In the genomic region with DNA sequence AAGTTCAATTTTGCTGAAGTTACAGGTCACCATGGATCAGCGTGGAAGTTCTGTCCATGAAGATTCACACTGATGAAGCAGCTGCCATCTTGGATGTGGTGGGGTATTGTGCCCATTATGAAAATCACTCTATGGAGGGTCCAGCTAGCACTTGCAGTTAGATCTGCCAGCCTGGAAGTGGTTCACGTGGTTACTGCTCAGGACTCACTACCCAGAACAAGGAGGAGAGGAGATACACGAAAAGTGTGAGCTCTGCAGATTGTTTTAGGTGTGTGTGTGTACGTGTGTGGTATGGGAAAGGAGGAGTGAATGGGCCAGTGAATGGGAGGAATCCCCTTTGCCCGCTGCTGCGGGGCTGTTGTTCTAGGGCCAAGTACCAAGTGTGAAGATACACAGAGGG, we compare ENCODE assay signal across 22 cellular contexts.
DNase-seq lines count a peak whose midpoint lies in the region; ATAC-seq, FAIRE-seq and TF ChIP-seq lines count a peak whose summit lies in the region.
"Had no signal": no experiment of that assay in that cellular context is flagged by ENCODE, and none has a peak within 500 bp of the region (broad histone marks: within the 10 kb centered on the region; RNA-seq: fewer than 3 reads in every experiment).

No MANE protein-coding gene starts in this region.

- no peaks in the 10 kb centered on the region for H3K36me3 ChIP-seq in heart left ventricle
- H3K36me3 ChIP-seq in pancreas = no peaks in the 10 kb centered on the region
- H3K36me3 ChIP-seq: BE2C had no signal

- H3K4me1 ChIP-seq in heart left ventricle (peaks cover 0 to 33% (median 4%) of the 10 kb centered on the region in 12 donors), pancreas (no peaks in the 10 kb centered on the region)
- H3K4me1 ChIP-seq: BE2C had no signal

- H3K27ac ChIP-seq in heart left ventricle (no peak overlapping the region), pancreas (no peak overlapping the region)

- peaks cover 15% of the 10 kb centered on the region for H3K27me3 Mint-ChIP-seq in activated CD4-positive, alpha-beta T cell treated with anti-CD3 and anti-CD28 coated beads for 36 hours
- H3K27me3 Mint-ChIP-seq in activated T-helper 1 cell treated with anti-CD3 and anti-CD28 coated beads, Interleukin-12 subunit alpha, Interleukin-12 subunit beta, Interleukin-2, Interleukin-4 antibody, amounts not matched to agents 30 ng/mL and 10 ng/mL and 1 ng/mL, durations not matched to agents 14 hours and 24 hours and 36 hours (ENCODE audit: insufficient read depth) = peaks cover 10% of the 10 kb centered on the region
- peaks cover 32% of the 10 kb centered on the region for H3K27me3 Mint-ChIP-seq in Calu3 (ENCODE audit: unreplicated experiment)

- ATAC-seq in activated CD4-positive, alpha-beta T cell treated with anti-CD3 and anti-CD28 coated beads for 36 hours = no peak
- ATAC-seq in heart left ventricle (no peak), pancreas (no peak)

- FAIRE-seq in pancreas (lab: Jason Lieb, UNC) = no peak
- FAIRE-seq: H54 had no signal

- peaks cover 87% of the 10 kb centered on the region for H3K4me1 Mint-ChIP-seq in activated CD4-positive, alpha-beta T cell treated with anti-CD3 and anti-CD28 coated beads for 36 hours
- H3K4me1 Mint-ChIP-seq in activated T-helper 1 cell treated with anti-CD3 and anti-CD28 coated beads, Interleukin-12 subunit alpha, Interleukin-12 subunit beta, Interleukin-2, Interleukin-4 antibody, amounts not matched to agents 30 ng/mL and 10 ng/mL and 1 ng/mL, durations not matched to agents 14 hours and 24 hours and 36 hours (ENCODE audit: low read depth) = peaks cover 93% of the 10 kb centered on the region
- H3K4me1 Mint-ChIP-seq in Calu3 (ENCODE audit: low read depth, unreplicated experiment) = no peaks in the 10 kb centered on the region

- CTCF ChIA-PET in activated CD4-positive, alpha-beta T cell treated with anti-CD3 and anti-CD28 coated beads for 36 hours (lab: Charles Lee) = interaction anchor here (0.7 to 1.6 kb wide), 2 partner anchors 10 to 14 kb away, joined by 3 read pairs; no protein-coding TSS in a partner anchor
- CTCF ChIA-PET in Calu3 (lab: Charles Lee) = no interaction called here

- POLR2A ChIA-PET in activated CD4-positive, alpha-beta T cell treated with anti-CD3 and anti-CD28 coated beads for 36 hours (lab: Charles Lee) = interaction anchor here (1.1 to 1.6 kb wide), 5 partner anchors 19 to 334 kb away, joined by 3 to 5 read pairs (median 5); no protein-coding TSS in a partner anchor

- BruUV-seq in Calu3 (replicated peaks; lab: Mats Ljungman, UMichigan) = no TSS peak

- DNase-seq in activated CD4-positive, alpha-beta T cell treated with anti-CD3 and anti-CD28 coated beads for 36 hours = no peak
- DNase-seq in activated CD4-positive, alpha-beta T cell treated with anti-CD3 and anti-CD28 coated beads, Interleukin-2, amount 50 U/mL, for 4 hours = no peak
- peak; percentile 49 for DNase-seq in cardiac septum (ENCODE audit: low spot score)
- DNase-seq in heart left ventricle = no peak
- no peak for DNase-seq in activated T-helper 1 cell treated with anti-CD3 and anti-CD28 coated beads, Interleukin-12 subunit alpha, Interleukin-12 subunit beta, Interleukin-2, Interleukin-4 antibody, amounts not matched to agents 30 ng/mL and 10 ng/mL and 1 ng/mL, durations not matched to agents 14 hours and 24 hours and 36 hours (ENCODE audit: low spot score)
- DNase-seq in Calu3 = no peak
- DNase-seq in pancreas = no peak
- DNase-seq in NCI-H748 (lab: John Stamatoyannopoulos, UW; ENCODE audit: unreplicated experiment) = no peak
- DNase-seq: 8988T, BE2C, DMS 273 treated with DMSO at 0.1 percent for 48 hours, GF-D8, HFFc6, KG1, NCI-H1417 treated with DMSO at 0.1 percent for 48 hours, NCI-H2029, NCI-H2171 treated with DMSO at 0.1 percent for 48 hours, NCI-H446 treated with DMSO at 0.1 percent for 48 hours, NCI-H748 treated with DMSO at 0.1 percent for 48 hours, OCI-M1, SHP77 treated with DMSO at 0.1 percent for 48 hours had no signal

- 90 to 93% (median 91%) methylated on average over 6 of the region's 6 CpGs for WGBS in heart left ventricle, 4 donors
- 71 to 77% methylated on average over 6 of the region's 6 CpGs for WGBS in pancreas, 2 donors

- no peaks in the 10 kb centered on the region for H3K36me3 Mint-ChIP-seq in activated CD4-positive, alpha-beta T cell treated with anti-CD3 and anti-CD28 coated beads for 36 hours (ENCODE audit: low read depth)
- peaks cover 3% of the 10 kb centered on the region for H3K36me3 Mint-ChIP-seq in activated T-helper 1 cell treated with anti-CD3 and anti-CD28 coated beads, Interleukin-12 subunit alpha, Interleukin-12 subunit beta, Interleukin-2, Interleukin-4 antibody, amounts not matched to agents 30 ng/mL and 10 ng/mL and 1 ng/mL, durations not matched to agents 14 hours and 24 hours and 36 hours (ENCODE audit: low read depth)
- H3K36me3 Mint-ChIP-seq in Calu3 (ENCODE audit: insufficient read depth, unreplicated experiment) = no peaks in the 10 kb centered on the region

- H3K9me3 Mint-ChIP-seq in activated CD4-positive, alpha-beta T cell treated with anti-CD3 and anti-CD28 coated beads for 36 hours (ENCODE audit: low read depth) = no peaks in the 10 kb centered on the region
- H3K9me3 Mint-ChIP-seq in activated T-helper 1 cell treated with anti-CD3 and anti-CD28 coated beads, Interleukin-12 subunit alpha, Interleukin-12 subunit beta, Interleukin-2, Interleukin-4 antibody, amounts not matched to agents 30 ng/mL and 10 ng/mL and 1 ng/mL, durations not matched to agents 14 hours and 24 hours and 36 hours = peaks cover 16% of the 10 kb centered on the region
- H3K9me3 Mint-ChIP-seq in Calu3 (ENCODE audit: low read depth, unreplicated experiment) = peaks cover 5% of the 10 kb centered on the region

- H3K4me3 ChIP-seq in heart left ventricle (no peak overlapping the region), pancreas (no peak overlapping the region)

- intact Hi-C loops in activated CD4-positive, alpha-beta T cell treated with anti-CD3 and anti-CD28 coated beads for 36 hours (cut with DNase I, micrococcal nuclease) = loop anchor here (5.0 to 10.0 kb wide), 7 partner anchors 50 to 1960 kb away; a partner anchor contains a TSS
- intact Hi-C loops in cardiac septum (cut with DNase I) (no loop called here), heart left ventricle (cut with DNase I) (loop anchor here in 1 of 10 donors (10.0 kb wide), 1 partner anchor 762 kb away; no protein-coding TSS in a partner anchor), Calu3 (cut with micrococcal nuclease; ENCODE audit: unreplicated experiment) (no loop called here), pancreas (cut with DNase I) (no loop called here)
- intact Hi-C loops in activated T-helper 1 cell treated with anti-CD3 and anti-CD28 coated beads, Interleukin-12 subunit alpha, Interleukin-12 subunit beta, Interleukin-2, Interleukin-4 antibody, amounts not matched to agents 30 ng/mL and 10 ng/mL and 1 ng/mL, durations not matched to agents 14 hours and 24 hours and 36 hours (cut with micrococcal nuclease) = loop anchor here (5.0 kb wide), 3 partner anchors 105 to 560 kb away; no protein-coding TSS in a partner anchor

- H3K27ac Mint-ChIP-seq in activated CD4-positive, alpha-beta T cell treated with anti-CD3 and anti-CD28 coated beads for 36 hours = peak overlapping the region; percentile 86
- peak overlapping the region; percentile 37 for H3K27ac Mint-ChIP-seq in activated T-helper 1 cell treated with anti-CD3 and anti-CD28 coated beads, Interleukin-12 subunit alpha, Interleukin-12 subunit beta, Interleukin-2, Interleukin-4 antibody, amounts not matched to agents 30 ng/mL and 10 ng/mL and 1 ng/mL, durations not matched to agents 14 hours and 24 hours and 36 hours
- no peak overlapping the region for H3K27ac Mint-ChIP-seq in Calu3 (ENCODE audit: unreplicated experiment)
- H3K27ac Mint-ChIP-seq: HFFc6 had no signal

- H3K27me3 ChIP-seq in heart left ventricle (no peaks in the 10 kb centered on the region), pancreas (no peaks in the 10 kb centered on the region)
- H3K27me3 ChIP-seq: BE2C had no signal

- no peak for TF ChIP-seq POLR2A in heart left ventricle (IDR thresholded peaks at IDR 0.05)

- H3K4me3 Mint-ChIP-seq in activated CD4-positive, alpha-beta T cell treated with anti-CD3 and anti-CD28 coated beads for 36 hours = no peak overlapping the region
- H3K4me3 Mint-ChIP-seq in activated T-helper 1 cell treated with anti-CD3 and anti-CD28 coated beads, Interleukin-12 subunit alpha, Interleukin-12 subunit beta, Interleukin-2, Interleukin-4 antibody, amounts not matched to agents 30 ng/mL and 10 ng/mL and 1 ng/mL, durations not matched to agents 14 hours and 24 hours and 36 hours = no peak overlapping the region
- no peak overlapping the region for H3K4me3 Mint-ChIP-seq in Calu3 (ENCODE audit: low read depth, unreplicated experiment)
- H3K4me3 Mint-ChIP-seq: HFFc6 had no signal

- TF ChIP-seq CTCF in heart left ventricle (IDR thresholded peaks at IDR 0.05) (no peak), Calu3 (IDR thresholded peaks at IDR 0.05; ENCODE audit: unreplicated experiment) (no peak), pancreas (IDR thresholded peaks at IDR 0.05) (no peak)

- H3K9me3 ChIP-seq in heart left ventricle = no peaks in the 10 kb centered on the region
- H3K9me3 ChIP-seq in pancreas = no peaks in the 10 kb centered on the region
- H3K9me3 ChIP-seq: BE2C had no signal

Comparison
In these comparisons a context has a peak if more than half of its experiments do, and no peak if none do; other contexts are left out.
1. intact Hi-C loops: an anchor here in activated CD4-positive, alpha-beta T cell treated with anti-CD3 and anti-CD28 coated beads for 36 hours (5.0 to 10.0 kb wide) and activated T-helper 1 cell treated with anti-CD3 and anti-CD28 coated beads, Interleukin-12 subunit alpha, Interleukin-12 subunit beta, Interleukin-2, Interleukin-4 antibody, amounts not matched to agents 30 ng/mL and 10 ng/mL and 1 ng/mL, durations not matched to agents 14 hours and 24 hours and 36 hours (5.0 kb wide); none called in cardiac septum, Calu3 and pancreas.